8 cellular contexts compared by ENCODE assay signal in the genomic region with DNA sequence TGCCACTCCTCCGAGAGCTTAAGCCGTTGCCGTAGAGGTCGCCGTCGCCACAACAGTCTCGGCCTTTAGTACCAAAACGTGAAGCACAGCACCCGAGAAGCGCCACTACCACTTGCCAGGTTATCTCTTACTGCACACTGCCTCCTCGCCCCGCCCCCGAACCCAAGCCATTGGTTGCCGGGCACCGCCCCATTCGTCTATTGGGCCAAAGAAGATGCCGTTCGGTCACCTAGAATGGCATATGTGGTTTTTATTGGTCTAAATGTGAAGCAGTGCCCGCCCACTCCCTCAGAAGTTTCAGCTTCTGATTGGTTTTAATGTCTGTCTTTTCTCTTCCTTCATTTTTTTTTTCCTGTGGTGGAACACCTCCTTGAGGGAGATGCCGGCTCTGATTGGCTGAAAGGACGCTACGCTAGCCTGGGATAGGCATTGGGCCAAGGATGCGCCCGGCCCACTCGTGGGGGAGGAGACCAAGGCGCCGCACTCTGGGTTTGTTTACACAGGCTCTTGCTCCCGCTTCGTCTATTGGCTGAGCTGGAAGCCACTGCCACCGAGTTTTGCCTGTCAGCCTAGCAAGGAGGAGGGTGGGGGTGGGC. TPM values are rescaled to one million over a fixed set of nuclear protein-coding genes. Genes with fewer than 3 reads are reported as not detected.
DNase-seq lines count a peak whose midpoint lies in the region; ATAC-seq, FAIRE-seq and TF ChIP-seq lines count a peak whose summit lies in the region.

TSS of gene PAIP2B (minus strand) at position 139 of the 596 bp plus-strand sequence. CDS start 24,514 bp downstream, outside the sequence.

- intact Hi-C loops in left ventricle myocardium superior (cut with micrococcal nuclease) = loop anchor here (10.0 kb wide), 1 partner anchor 48 kb away; no protein-coding TSS in a partner anchor

- ATAC-seq in HG02840 (IDR thresholded peaks at IDR 0.05; ENCODE audit: low FRiP score, unreplicated experiment) = peak; percentile 96
- ATAC-seq in T-helper 17 cell = peak; percentile 93
- peak; percentile 93 for ATAC-seq in left ventricle myocardium superior

- peak within 1 kb of the TSS; percentile 97 for H3K4me3 Mint-ChIP-seq in T-helper 17 cell
- peak within 1 kb of the TSS; percentile 98 for H3K4me3 Mint-ChIP-seq in progenitor cell of endocrine pancreas (ENCODE audit: low read depth)

- TF ChIP-seq POLR2A in GM12892 (IDR thresholded peaks at IDR 0.05; ENCODE audit: low read depth, low read length) = no peak

- H3K27ac Mint-ChIP-seq in T-helper 17 cell (peak within 1 kb of the TSS; percentile 86), progenitor cell of endocrine pancreas (peak within 1 kb of the TSS; percentile 99)

- FAIRE-seq in GM12892 (lab: Jason Lieb, UNC) = peak; percentile 93

- H3K36me3 Mint-ChIP-seq in T-helper 17 cell (ENCODE audit: low read depth) = peaks cover 2% of the 10 kb centered on the region
- peaks cover 2% of the 10 kb centered on the region for H3K36me3 Mint-ChIP-seq in progenitor cell of endocrine pancreas (ENCODE audit: insufficient read depth)

- peak; percentile 58 for DNase-seq in GM12892 (ENCODE audit: insufficient read length)
- peak; percentile 100 for DNase-seq in NCI-H146 (lab: John Stamatoyannopoulos, UW)
- peak; percentile 91 to 96 (median 94) for DNase-seq in T-helper 17 cell
- DNase-seq in anterior cingulate cortex (lab: John Stamatoyannopoulos, UW) = peak; percentile 97 to 100 (median 100)
- DNase-seq in left ventricle myocardium superior = peak; percentile 99
- peak; percentile 95 for DNase-seq in progenitor cell of endocrine pancreas (ENCODE audit: low spot score, unreplicated experiment)
- DNase-seq in ureter (ENCODE audit: low spot score) = peak; percentile 99

- H3K9me3 Mint-ChIP-seq in progenitor cell of endocrine pancreas (ENCODE audit: low read depth) = no peaks in the 10 kb centered on the region

- H3K9me3 ChIP-seq in T-helper 17 cell (ENCODE audit: control insufficient read depth, low read length, poor library complexity, severe bottlenecking) = no peaks in the 10 kb centered on the region

- H3K27me3 Mint-ChIP-seq in T-helper 17 cell (peaks cover 16% of the 10 kb centered on the region), progenitor cell of endocrine pancreas (peaks cover 3% of the 10 kb centered on the region)

- TF ChIP-seq CTCF in progenitor cell of endocrine pancreas (IDR thresholded peaks at IDR 0.05; ENCODE audit: unreplicated experiment) = no peak

- H3K4me1 Mint-ChIP-seq in T-helper 17 cell (peaks cover 21% of the 10 kb centered on the region), progenitor cell of endocrine pancreas (ENCODE audit: low read depth) (peaks cover 12% of the 10 kb centered on the region)

RNA-seq across cellular contexts. Expression of gene PAIP2B, which starts in this region (rescaled TPM):
- polyA plus RNA-seq in GM12892 (2012; ENCODE audit: missing spikeins) = 0.64 TPM
- total RNA-seq in T-helper 17 cell (1 to 10 TPM; 2.4 to 2.9 TPM), left ventricle myocardium superior (78.1 TPM), progenitor cell of endocrine pancreas (23.9 and 25.1 TPM in 2 replicates), ureter (11.6 TPM)

Comparison
In these comparisons a context has a peak if more than half of its experiments do, and no peak if none do; other contexts are left out.
1. Peak in every context shown above with its lines: DNase-seq and ATAC-seq.